9 cellular contexts compared by ENCODE assay signal in genomic region chr1:203272633-203273205, GRCh38. TPM values are rescaled to one million over a fixed set of nuclear protein-coding genes. Genes with fewer than 3 reads are reported as not detected.
DNase-seq lines count a peak whose midpoint lies in the region; ATAC-seq and TF ChIP-seq lines count a peak whose summit lies in the region.
"Had no signal": no experiment of that assay in that cellular context is flagged by ENCODE, and none has a peak within 500 bp of the region (broad histone marks: within the 10 kb centered on the region; RNA-seq: fewer than 3 reads in every experiment).

No MANE protein-coding gene starts in this region.

- peak overlapping the region; percentile 60 for H3K4me3 Mint-ChIP-seq in activated CD4-positive, alpha-beta T cell treated with anti-CD3 and anti-CD28 coated beads, Interleukin-2, amount 10 ng/mL, durations not matched to agents 7 days and 5 days
- H3K4me3 Mint-ChIP-seq in activated B cell treated with CpG ODN at 0.5 μM for 24 hours: peak overlapping the region; percentile 87

- POLR2A ChIA-PET in activated CD4-positive, alpha-beta T cell treated with anti-CD3 and anti-CD28 coated beads, Interleukin-2, amount 10 ng/mL, durations not matched to agents 7 days and 5 days (lab: Charles Lee): interaction anchor here (0.5 kb wide), 1 partner anchor 67 kb away, joined by 3 read pairs; no protein-coding TSS in a partner anchor
- POLR2A ChIA-PET in activated B cell treated with CpG ODN at 0.5 μM for 24 hours (lab: Charles Lee): interaction anchor here (0.6 to 31.2 kb wide), 12 partner anchors 39 to 215 kb away, joined by 3 to 1942 read pairs (median 5); partner anchors contain the start of gene BTG2

- 25% methylated on average over 15 of the region's 17 CpGs for WGBS in suprapubic skin

- H3K27ac ChIP-seq in layer of hippocampus (ENCODE audit: low read depth, low read length): peak overlapping the region; percentile 91
- no peak overlapping the region for H3K27ac ChIP-seq in suprapubic skin

- no peaks in the 10 kb centered on the region for H3K9me3 Mint-ChIP-seq in activated CD4-positive, alpha-beta T cell treated with anti-CD3 and anti-CD28 coated beads, Interleukin-2, amount 10 ng/mL, durations not matched to agents 7 days and 5 days
- no peaks in the 10 kb centered on the region for H3K9me3 Mint-ChIP-seq in activated B cell treated with CpG ODN at 0.5 μM for 24 hours
- H3K9me3 Mint-ChIP-seq: HFFc6 had no signal

- no peaks in the 10 kb centered on the region for H3K36me3 ChIP-seq in suprapubic skin

- no peaks in the 10 kb centered on the region for H3K36me3 Mint-ChIP-seq in activated CD4-positive, alpha-beta T cell treated with anti-CD3 and anti-CD28 coated beads, Interleukin-2, amount 10 ng/mL, durations not matched to agents 7 days and 5 days (ENCODE audit: low read depth)
- no peaks in the 10 kb centered on the region for H3K36me3 Mint-ChIP-seq in activated B cell treated with CpG ODN at 0.5 μM for 24 hours (ENCODE audit: low read depth)

- no peak for DNase-seq in activated CD4-positive, alpha-beta T cell treated with anti-CD3 and anti-CD28 coated beads, Interleukin-2, amount 10 ng/mL, durations not matched to agents 7 days and 5 days
- DNase-seq in activated CD4-positive, alpha-beta T cell treated with anti-CD3 and anti-CD28 coated beads, Interleukin-2, amount 50 U/mL, for 1 hour: no peak
- DNase-seq in activated B cell treated with CpG ODN at 0.5 μM for 24 hours: no peak
- no peak for DNase-seq in suprapubic skin (ENCODE audit: low spot score in 2 of 2)
- DNase-seq in NCI-H2196 treated with DMSO at 0.1 percent for 48 hours (lab: John Stamatoyannopoulos, UW; ENCODE audit: unreplicated experiment): no peak
- DNase-seq in stimulated activated CD4-positive, alpha-beta T cell treated with anti-CD3 and anti-CD28 coated beads, Interleukin-2, amount 100 ng/mL, for 48 hours: no peak

- CTCF ChIA-PET in activated CD4-positive, alpha-beta T cell treated with anti-CD3 and anti-CD28 coated beads, Interleukin-2, amount 10 ng/mL, durations not matched to agents 7 days and 5 days (lab: Charles Lee): interaction anchor here (0.7 to 7.3 kb wide), 17 partner anchors 10 to 246 kb away, joined by 3 to 299 read pairs (median 8); partner anchors contain the start of genes BTG2 and PPFIA4
- CTCF ChIA-PET in activated B cell treated with CpG ODN at 0.5 μM for 24 hours (lab: Charles Lee): interaction anchor here (0.6 to 11.3 kb wide), 17 partner anchors 11 to 332 kb away, joined by 3 to 525 read pairs (median 9); partner anchors contain the start of gene BTG2

- H3K4me1 Mint-ChIP-seq in activated CD4-positive, alpha-beta T cell treated with anti-CD3 and anti-CD28 coated beads, Interleukin-2, amount 10 ng/mL, durations not matched to agents 7 days and 5 days: peaks cover 74% of the 10 kb centered on the region
- H3K4me1 Mint-ChIP-seq in activated B cell treated with CpG ODN at 0.5 μM for 24 hours: peaks cover 70% of the 10 kb centered on the region

- intact Hi-C loops in activated B cell treated with CpG ODN at 0.5 μM for 24 hours (cut with micrococcal nuclease): loop anchor here (1.0 to 5.0 kb wide), 5 partner anchors 15 to 110 kb away; partner anchors contain the start of gene BTG2

- H3K4me3 ChIP-seq in suprapubic skin: peak overlapping the region; percentile 26

- TF ChIP-seq POLR2A in suprapubic skin (IDR thresholded peaks at IDR 0.05): no peak

- peak overlapping the region; percentile 86 for H3K27ac Mint-ChIP-seq in activated CD4-positive, alpha-beta T cell treated with anti-CD3 and anti-CD28 coated beads, Interleukin-2, amount 10 ng/mL, durations not matched to agents 7 days and 5 days
- peak overlapping the region; percentile 93 for H3K27ac Mint-ChIP-seq in activated B cell treated with CpG ODN at 0.5 μM for 24 hours
- H3K27ac Mint-ChIP-seq: HFFc6 had no signal

- no peaks in the 10 kb centered on the region for H3K27me3 Mint-ChIP-seq in activated CD4-positive, alpha-beta T cell treated with anti-CD3 and anti-CD28 coated beads, Interleukin-2, amount 10 ng/mL, durations not matched to agents 7 days and 5 days
- no peaks in the 10 kb centered on the region for H3K27me3 Mint-ChIP-seq in activated B cell treated with CpG ODN at 0.5 μM for 24 hours

- H3K4me1 ChIP-seq in suprapubic skin: peaks cover 72% of the 10 kb centered on the region

- no peak for ATAC-seq in activated B cell treated with CpG ODN at 0.5 μM for 24 hours (ENCODE audit: low read depth)
- ATAC-seq in HG03097 (IDR thresholded peaks at IDR 0.05; ENCODE audit: low FRiP score, unreplicated experiment): no peak

- H3K9me3 ChIP-seq in suprapubic skin: no peaks in the 10 kb centered on the region

- no peak for TF ChIP-seq EP300 in suprapubic skin (IDR thresholded peaks at IDR 0.05)

- H3K27me3 ChIP-seq in layer of hippocampus (ENCODE audit: control insufficient read depth, insufficient read depth, low read length) (no peaks in the 10 kb centered on the region), suprapubic skin (no peaks in the 10 kb centered on the region)

- no peak for TF ChIP-seq CTCF in activated B cell treated with CpG ODN at 0.5 μM for 24 hours (IDR thresholded peaks at IDR 0.05)
- TF ChIP-seq CTCF in suprapubic skin (IDR thresholded peaks at IDR 0.05): no peak

RNA-seq across cellular contexts. Expression of gene BTG2, which starts 32.6 kb away (rescaled TPM):
- total RNA-seq in activated CD4-positive, alpha-beta T cell treated with anti-CD3 and anti-CD28 coated beads, Interleukin-2, amount 10 ng/mL, durations not matched to agents 7 days and 5 days: 10 to 100 TPM; 73.6 to 82.3 TPM
- total RNA-seq in activated B cell treated with CpG ODN at 0.5 μM for 24 hours (419 and 448 TPM in 2 replicates), suprapubic skin (100 to 1,000 TPM; 160 to 319 (median 193) TPM)

RNA-seq across cellular contexts. Expression of gene CHIT1, which starts 43.2 kb away (rescaled TPM):
- total RNA-seq in activated CD4-positive, alpha-beta T cell treated with anti-CD3 and anti-CD28 coated beads, Interleukin-2, amount 10 ng/mL, durations not matched to agents 7 days and 5 days: under 1 TPM; 0.30 to 0.42 TPM
- total RNA-seq in activated B cell treated with CpG ODN at 0.5 μM for 24 hours: 6.5 and 6.6 TPM in 2 replicates
- total RNA-seq in suprapubic skin: under 1 TPM in 3 of 4 donors, not detected in 1; 0.23 to 0.68 (median 0.32) TPM
- total RNA-seq: HFFc6 had no signal
